ENCODE assay signal across 9 cellular contexts in the genomic region with DNA sequence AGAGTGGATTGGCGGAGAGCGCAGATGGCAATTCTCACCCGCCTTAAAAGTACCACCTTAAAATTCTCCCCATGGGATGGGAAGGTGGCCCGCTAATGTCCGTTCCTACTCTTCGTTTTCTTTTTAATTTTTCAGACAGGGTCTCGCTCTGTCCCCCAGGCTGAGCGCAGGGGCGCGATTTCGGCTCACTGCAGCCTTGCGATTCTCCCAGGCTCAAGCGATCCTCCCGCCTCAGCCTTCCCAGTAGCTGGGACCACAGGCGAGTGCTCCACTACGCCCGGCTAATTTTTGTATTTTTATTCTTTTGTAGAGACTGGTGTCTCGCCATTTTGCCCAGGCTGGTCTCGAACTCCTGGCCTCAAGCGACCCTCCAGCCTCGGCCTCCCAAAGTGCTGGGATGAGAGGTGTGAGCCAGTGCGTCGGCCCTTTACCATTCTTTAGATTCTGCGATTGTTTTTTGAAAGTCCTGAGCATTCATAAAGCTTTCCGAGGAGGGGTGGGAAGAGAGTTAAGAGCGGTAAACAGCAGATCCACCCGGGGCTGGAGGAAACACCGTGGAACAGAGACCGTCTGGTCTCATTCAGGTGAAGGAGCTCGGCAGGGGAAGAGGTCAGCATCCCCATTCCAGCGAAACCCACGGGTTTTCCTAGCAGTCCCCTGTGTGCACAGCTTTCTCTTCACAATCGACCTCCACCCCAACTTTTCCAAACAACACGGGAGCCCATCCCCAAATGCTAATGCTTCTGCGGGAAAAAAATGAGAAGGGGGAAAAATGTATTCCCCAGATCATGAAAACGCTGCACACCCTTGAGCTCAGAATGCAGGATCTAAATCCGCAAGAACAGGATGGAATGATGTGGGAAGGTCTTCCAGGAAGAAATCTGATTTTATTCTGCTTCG.
DNase-seq lines count a peak whose midpoint lies in the region; ATAC-seq and TF ChIP-seq lines count a peak whose summit lies in the region.
"Had no signal": no experiment of that assay in that cellular context is flagged by ENCODE, and none has a peak within 500 bp of the region (broad histone marks: within the 10 kb centered on the region; RNA-seq: fewer than 3 reads in every experiment).

No MANE protein-coding gene starts in this region.

- no peaks in the 10 kb centered on the region for H3K36me3 Mint-ChIP-seq in activated naive CD8-positive, alpha-beta T cell treated with anti-CD3 and anti-CD28 coated beads for 36 hours

- H3K27me3 ChIP-seq in left lung, result peaks cover 22 to 83% of the 10 kb centered on the region in 2 donors
- peaks cover 13 to 34% (median 26%) of the 10 kb centered on the region in 5 donors for H3K27me3 ChIP-seq in subcutaneous abdominal adipose tissue (ENCODE audit: control insufficient read depth in 5 of 5, insufficient read depth in 4 of 5, low read length in 5 of 5)

- DNase-seq in NCI-H82 (lab: John Stamatoyannopoulos, UW) (peak; percentile 11), NCI-H82 treated with DMSO at 0.1 percent for 48 hours (lab: John Stamatoyannopoulos, UW; ENCODE audit: unreplicated experiment) (no peak), left lung (no peak), medulla oblongata (ENCODE audit: extremely low spot score) (no peak), inferior parietal cortex (ENCODE audit: extremely low spot score) (no peak), GM03348 (ENCODE audit: low spot score) (no peak)
- no peak for DNase-seq in activated naive CD8-positive, alpha-beta T cell treated with anti-CD3 and anti-CD28 coated beads for 36 hours
- DNase-seq: SIG-M5 had no signal

- no peaks in the 10 kb centered on the region for H3K36me3 ChIP-seq in left lung
- no peaks in the 10 kb centered on the region for H3K36me3 ChIP-seq in subcutaneous abdominal adipose tissue (ENCODE audit: control insufficient read depth in 5 of 5, insufficient read depth in 5 of 5, low read length in 5 of 5)

- peaks cover 89% of the 10 kb centered on the region for H3K27me3 Mint-ChIP-seq in activated naive CD8-positive, alpha-beta T cell treated with anti-CD3 and anti-CD28 coated beads for 36 hours

- no peaks in the 10 kb centered on the region for H3K9me3 ChIP-seq in left lung
- no peaks in the 10 kb centered on the region for H3K9me3 ChIP-seq in subcutaneous abdominal adipose tissue (ENCODE audit: control insufficient read depth in 5 of 5, low read length in 5 of 5)

- peaks cover 15% of the 10 kb centered on the region for H3K4me1 Mint-ChIP-seq in activated naive CD8-positive, alpha-beta T cell treated with anti-CD3 and anti-CD28 coated beads for 36 hours

- intact Hi-C loops in left lung (cut with DNase I), result no loop called here

- no peak overlapping the region for H3K27ac Mint-ChIP-seq in activated naive CD8-positive, alpha-beta T cell treated with anti-CD3 and anti-CD28 coated beads for 36 hours

- H3K4me3 ChIP-seq in left lung (peak overlapping the region; percentile 22 to 35), subcutaneous abdominal adipose tissue (ENCODE audit: low read depth in 1 of 5, low read length in 5 of 5) (peak overlapping the region; percentile 35 to 66 (median 59))

- peak overlapping the region; percentile 64 for H3K4me3 Mint-ChIP-seq in activated naive CD8-positive, alpha-beta T cell treated with anti-CD3 and anti-CD28 coated beads for 36 hours

- H3K4me1 ChIP-seq in left lung (peaks cover 4 to 15% of the 10 kb centered on the region in 2 donors), subcutaneous abdominal adipose tissue (ENCODE audit: control insufficient read depth in 5 of 5, insufficient read depth in 5 of 5, low read length in 5 of 5) (peaks cover 0 to 20% (median 17%) of the 10 kb centered on the region in 5 donors)

- H3K27ac ChIP-seq in left lung (no peak overlapping the region), subcutaneous abdominal adipose tissue (ENCODE audit: low read depth, low read length) (no peak overlapping the region)

- no peak for TF ChIP-seq CTCF in left lung (IDR thresholded peaks at IDR 0.05)

- no peak overlapping the region for H3K9ac ChIP-seq in subcutaneous abdominal adipose tissue (ENCODE audit: low read length in 5 of 5)

- no peaks in the 10 kb centered on the region for H3K9me3 Mint-ChIP-seq in activated naive CD8-positive, alpha-beta T cell treated with anti-CD3 and anti-CD28 coated beads for 36 hours

- no peak for ATAC-seq in left lung
